8 cellular contexts compared by ENCODE assay signal in the genomic region with DNA sequence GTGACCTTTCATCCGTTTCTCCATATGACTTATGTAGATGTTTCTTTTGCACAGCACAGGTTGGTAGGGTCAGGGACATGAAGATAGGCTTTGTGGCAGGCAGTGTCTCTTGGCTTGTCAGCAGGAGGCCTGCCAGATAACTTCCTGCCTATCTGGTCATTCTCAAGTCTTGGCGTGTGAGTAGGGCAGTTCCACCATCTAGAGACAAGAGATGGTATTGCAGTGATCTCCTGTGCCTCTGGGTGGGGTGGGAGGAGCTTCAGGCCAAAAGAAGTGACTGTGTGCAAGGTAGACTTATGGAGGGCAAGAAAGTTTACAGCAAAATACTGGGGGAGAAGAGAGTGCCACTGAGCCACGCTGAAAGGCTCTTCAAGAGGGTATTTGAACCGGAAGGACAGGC. TPM values are rescaled to one million over a fixed set of nuclear protein-coding genes. Genes with fewer than 3 reads are reported as not detected.
A peak's percentile ranks its signal among the peaks of the same experiment; 100 is the strongest.
DNase-seq lines count a peak whose midpoint lies in the region; ATAC-seq and TF ChIP-seq lines count a peak whose summit lies in the region.

No MANE protein-coding gene starts in this region.

- no peaks in the 10 kb centered on the region for H3K27me3 ChIP-seq in DOHH2 (ENCODE audit: control insufficient read depth, low read length)
- no peaks in the 10 kb centered on the region for H3K27me3 ChIP-seq in tibial nerve

- peaks cover 2% of the 10 kb centered on the region; the same call in 1 of the 2 replicates for H3F3A ChIP-seq in DOHH2 (ENCODE audit: control insufficient read depth, insufficient read depth)

- DNase-seq in HUDEP-2 (lab: John Stamatoyannopoulos, UW; ENCODE audit: unreplicated experiment in 76 of 76) = peak in 73 of 76 experiments; percentile 10 to 93 (median 79)
- DNase-seq in RPMI8226 = peak; percentile 86
- peak; percentile 26 to 59 for DNase-seq in activated T-helper 1 cell treated with anti-CD3 and anti-CD28 coated beads, Interleukin-2, amount 50 U/mL, for 16 hours (ENCODE audit: low read depth in 1 of 2, low spot score in 1 of 2)
- DNase-seq in fibroblast of the conjunctiva (ENCODE audit: low read depth) = peak; percentile 78
- peak; percentile 33 for DNase-seq in occipital lobe (lab: John Stamatoyannopoulos, UW)
- DNase-seq in tibial nerve (ENCODE audit: low spot score in 2 of 2) = peak in 1 of 2 donors; percentile 81

- no peak overlapping the region for H3K4me3 ChIP-seq in DOHH2 (ENCODE audit: low read length)
- H3K4me3 ChIP-seq in tibial nerve = no peak overlapping the region

- peaks cover 23% of the 10 kb centered on the region for H4K20me1 ChIP-seq in DOHH2 (ENCODE audit: control insufficient read depth, insufficient read depth, low read depth, low read length)

- no peak for TF ChIP-seq POLR2A in tibial nerve (IDR thresholded peaks at IDR 0.05)

- TF ChIP-seq CTCF in DOHH2 (IDR thresholded peaks at IDR 0.05; ENCODE audit: low read depth, low read length, poor library complexity, severe bottlenecking) = peak; percentile 85
- TF ChIP-seq CTCF in tibial nerve (IDR thresholded peaks at IDR 0.05) = peak; percentile 64 to 79 (median 69)

- no peaks in the 10 kb centered on the region for H3K9me2 ChIP-seq in DOHH2 (replicated peaks; ENCODE audit: control insufficient read depth, low read length)

- H3K4me1 ChIP-seq in DOHH2 (ENCODE audit: control insufficient read depth, low read length) = peaks cover 59% of the 10 kb centered on the region
- H3K4me1 ChIP-seq in tibial nerve = peaks cover 0 to 71% (median 25%) of the 10 kb centered on the region in 4 donors

- ATAC-seq in GM21515 (IDR thresholded peaks at IDR 0.05; ENCODE audit: unreplicated experiment) = peak; percentile 80

- no peaks in the 10 kb centered on the region for H3K9me3 ChIP-seq in DOHH2 (ENCODE audit: control insufficient read depth, insufficient read depth, low read length)
- no peaks in the 10 kb centered on the region for H3K9me3 ChIP-seq in tibial nerve

- H3K36me3 ChIP-seq in DOHH2 (ENCODE audit: control insufficient read depth, low read length) = peaks cover 98% of the 10 kb centered on the region
- H3K36me3 ChIP-seq in tibial nerve = peaks cover 0 to 60% (median 6%) of the 10 kb centered on the region in 3 donors

- peaks cover 42% of the 10 kb centered on the region for H3K79me2 ChIP-seq in DOHH2 (ENCODE audit: control insufficient read depth, low read length)

- peak overlapping the region; percentile 25; the same call in 1 of the 2 replicates for H3K4me2 ChIP-seq in DOHH2 (ENCODE audit: low read length)

- 14 to 22% methylated on average over 4 of the region's 4 CpGs for WGBS in tibial nerve, 2 donors

- no peak for TF ChIP-seq EP300 in tibial nerve (IDR thresholded peaks at IDR 0.05)

- H3K27ac ChIP-seq in DOHH2 (ENCODE audit: low read depth, low read length) (no peak overlapping the region), tibial nerve (peak overlapping the region in 1 of 4 donors; percentile 29)

RNA-seq across cellular contexts. Expression of a gene that starts 11.0 kb away (rescaled TPM):
- 15.9 TPM for total RNA-seq in occipital lobe
- 10 to 100 TPM; 68.8 to 80.0 (median 73.2) TPM for total RNA-seq in tibial nerve

RNA-seq across cellular contexts. Expression of a gene that starts 24.8 kb away (rescaled TPM):
- total RNA-seq in occipital lobe (12.5 TPM), tibial nerve (1 to 10 TPM in 2 of 4 donors, under 1 TPM in 2; 0.59 to 2.6 (median 0.91) TPM)
